In genomic region chr6:23483896-23484295, GRCh38 we compare ENCODE assay signal across 24 cellular contexts.
DNase-seq lines count a peak whose midpoint lies in the region; ATAC-seq, FAIRE-seq and TF ChIP-seq lines count a peak whose summit lies in the region.
"Had no signal": no experiment of that assay in that cellular context is flagged by ENCODE, and none has a peak within 500 bp of the region (broad histone marks: within the 10 kb centered on the region; RNA-seq: fewer than 3 reads in every experiment).

No MANE protein-coding gene starts in this region.

- no peaks in the 10 kb centered on the region for H4K20me1 ChIP-seq in PC-3 (ENCODE audit: low read length)
- H4K20me1 ChIP-seq: BLaER1 treated with 17β-estradiol and CSF1 and Interleukin-3, amounts not matched to agents 10 nM and 100 nM had no signal

- 0 out of 2 replicates have a peak, but pooled peaks cover 6% of the 10 kb centered on the region for H3K4me1 ChIP-seq in PC-3 (ENCODE audit: insufficient read depth, low read length)
- H3K4me1 ChIP-seq: A549; BE2C; BLaER1 treated with 17β-estradiol and CSF1 and Interleukin-3, amounts not matched to agents 10 nM and 100 nM had no signal

- POLR2A ChIA-PET in PC-3 (lab: Charles Lee; ENCODE audit: unreplicated experiment), result no interaction called here

- TF ChIP-seq CTCF in PC-3 (conservative IDR thresholded peaks at IDR 0.05; ENCODE audit: low read depth, low read length), result no peak

- no peaks in the 10 kb centered on the region for H3F3A ChIP-seq in PC-3 (ENCODE audit: low read length, unreplicated experiment)

- H3K9me3 ChIP-seq in PC-3 (ENCODE audit: low read length), result no peaks in the 10 kb centered on the region
- H3K9me3 ChIP-seq: A549; BE2C; BLaER1 treated with 17β-estradiol and CSF1 and Interleukin-3, amounts not matched to agents 10 nM and 100 nM had no signal

- H2AFZ ChIP-seq in PC-3 (ENCODE audit: low read length), result no peak overlapping the region
- H2AFZ ChIP-seq: GM23338 had no signal

- H3K79me2 ChIP-seq in PC-3 (ENCODE audit: low read length), result no peaks in the 10 kb centered on the region

- CTCF ChIA-PET in PC-3 (lab: Charles Lee), result no interaction called here

- no peak overlapping the region for H3K9ac ChIP-seq in PC-3 (ENCODE audit: low read length)
- H3K9ac ChIP-seq: BLaER1 treated with 17β-estradiol and CSF1 and Interleukin-3, amounts not matched to agents 10 nM and 100 nM had no signal

- no peak overlapping the region for H3K4me2 ChIP-seq in PC-3 (ENCODE audit: low read length)
- H3K4me2 ChIP-seq: A549; BLaER1 treated with 17β-estradiol and CSF1 and Interleukin-3, amounts not matched to agents 10 nM and 100 nM; GM23338 had no signal

- no peak overlapping the region for H3K27ac ChIP-seq in PC-3 (ENCODE audit: low read length)
- H3K27ac ChIP-seq: A549; BLaER1 treated with 17β-estradiol and CSF1 and Interleukin-3, amounts not matched to agents 10 nM and 100 nM had no signal

- DNase-seq in PC-3 (peak; percentile 68), kidney tubule cell (ENCODE audit: low spot score) (peak; percentile 11), HuH-7 (ENCODE audit: low spot score) (no peak)
- DNase-seq: 8988T; ACHN; AML-193; BE2C; CD4-positive, alpha-beta T cell; CD8-positive, alpha-beta memory T cell; DMS 273 treated with DMSO at 0.1 percent for 48 hours; DMS79; EL; GF-D8; H9 had no signal

- H3K27me3 ChIP-seq in PC-3 (ENCODE audit: low read length), result no peaks in the 10 kb centered on the region
- H3K27me3 ChIP-seq: BE2C; BLaER1 treated with 17β-estradiol and CSF1 and Interleukin-3, amounts not matched to agents 10 nM and 100 nM had no signal

- FAIRE-seq in colon (lab: Jason Lieb, UNC), result peak; percentile 24
- FAIRE-seq: A549, D721Med, GM12891, GM18507 had no signal

- H3K4me3 ChIP-seq in PC-3 (ENCODE audit: low read length), result no peak overlapping the region
- H3K4me3 ChIP-seq: A549; BLaER1 treated with 17β-estradiol and CSF1 and Interleukin-3, amounts not matched to agents 10 nM and 100 nM; GM23338 had no signal

- H3K9me2 ChIP-seq in PC-3 (replicated peaks; ENCODE audit: low read length), result no peaks in the 10 kb centered on the region

- BruUV-seq in PC-3 (replicated peaks; lab: Mats Ljungman, UMichigan), result no TSS peak

- H3K36me3 ChIP-seq in PC-3 (ENCODE audit: low read depth, low read length), result no peaks in the 10 kb centered on the region
- H3K36me3 ChIP-seq: BE2C; BLaER1 treated with 17β-estradiol and CSF1 and Interleukin-3, amounts not matched to agents 10 nM and 100 nM had no signal

- intact Hi-C loops in PC-3 (cut with micrococcal nuclease), result no loop called here

- peak; percentile 71 for ATAC-seq in PC-3
- no peak for ATAC-seq in HG03135 (IDR thresholded peaks at IDR 0.05; ENCODE audit: unreplicated experiment)
- ATAC-seq in esophagus mucosa, result no peak
- ATAC-seq: A549, GM23338, HCT116 had no signal
